ENCODE assay signal across 12 cellular contexts in genomic region chr1:40390857-40391256, GRCh38. TPM values are rescaled to one million over a fixed set of nuclear protein-coding genes. Genes with fewer than 3 reads are reported as not detected.
DNase-seq lines count a peak whose midpoint lies in the region; ATAC-seq, FAIRE-seq and TF ChIP-seq lines count a peak whose summit lies in the region.
"Had no signal": no experiment of that assay in that cellular context is flagged by ENCODE, and none has a peak within 500 bp of the region (broad histone marks: within the 10 kb centered on the region; RNA-seq: fewer than 3 reads in every experiment).

No MANE protein-coding gene starts in this region.

- H3K9me3 ChIP-seq in breast epithelium (no peaks in the 10 kb centered on the region), GM12878 (replicated peaks; ENCODE audit: control insufficient read depth, insufficient read depth, low read length) (no peaks in the 10 kb centered on the region), muscle layer of duodenum (ENCODE audit: control insufficient read depth in 1 of 2, low read length in 2 of 2) (no peaks in the 10 kb centered on the region), upper lobe of right lung (no peaks in the 10 kb centered on the region)

- H3K79me2 ChIP-seq in GM12878 (ENCODE audit: control insufficient read depth, insufficient read depth, low read length), result peaks cover 97% of the 10 kb centered on the region

- no peaks in the 10 kb centered on the region for H3K36me3 Mint-ChIP-seq in MCF 10A (ENCODE audit: insufficient read depth, unreplicated experiment)
- peaks cover 10% of the 10 kb centered on the region for H3K36me3 Mint-ChIP-seq in endothelial cell (ENCODE audit: low read depth, unreplicated experiment)

- no peak overlapping the region for H3K9ac ChIP-seq in GM12878 (ENCODE audit: control insufficient read depth, insufficient read depth, low read length)
- H3K9ac ChIP-seq: neural progenitor cell had no signal

- intact Hi-C loops in breast epithelium (cut with DNase I; ENCODE audit: low total_unique reads) (no loop called here), MCF 10A (cut with micrococcal nuclease) (no loop called here), GM12878 (cut with micrococcal nuclease; ENCODE audit: unreplicated experiment) (no loop called here), upper lobe of right lung (cut with DNase I) (no loop called here)

- CTCF ChIA-PET in MCF 10A (lab: Yijun Ruan, JAX), result interaction anchor here (0.5 to 4.0 kb wide), 5 partner anchors 13 to 893 kb away, joined by 3 to 17 read pairs (median 3); no protein-coding TSS in a partner anchor
- CTCF ChIA-PET in GM12878 (lab: Yijun Ruan, JAX), result interaction anchor here (1.2 to 18.7 kb wide), 5 partner anchors 10 to 76 kb away, joined by 3 to 271 read pairs (median 5); partner anchors contain the start of gene SMAP2

- WGBS in GM12878 (ENCODE audit: insufficient coverage, insufficient replicate concordance, low lambda C conversion rate, missing lambda C conversion rate), result 35% methylated on average over 3 of the region's 3 CpGs

- peak overlapping the region; percentile 61 to 82 for H3K27ac ChIP-seq in breast epithelium
- H3K27ac ChIP-seq in GM12878 (ENCODE audit: control insufficient read depth, insufficient read depth), result peak overlapping the region; percentile 56; the same call in 1 of the 2 replicates
- H3K27ac ChIP-seq in muscle layer of duodenum (ENCODE audit: low read length), result peak overlapping the region; percentile 39
- H3K27ac ChIP-seq in upper lobe of right lung, result peak overlapping the region; percentile 75
- H3K27ac ChIP-seq: neural progenitor cell had no signal

- no peaks in the 10 kb centered on the region for H3K27me3 Mint-ChIP-seq in MCF 10A (ENCODE audit: insufficient read depth, unreplicated experiment)
- H3K27me3 Mint-ChIP-seq in endothelial cell (ENCODE audit: unreplicated experiment), result peaks cover 4% of the 10 kb centered on the region

- H3K4me1 Mint-ChIP-seq in MCF 10A (ENCODE audit: insufficient read depth, unreplicated experiment) (peaks cover 8% of the 10 kb centered on the region), endothelial cell (ENCODE audit: unreplicated experiment) (peaks cover 13% of the 10 kb centered on the region)

- no peak for FAIRE-seq in GM12878 (lab: Jason Lieb, UNC)
- FAIRE-seq: G401.6 had no signal

- H4K20me1 ChIP-seq in GM12878 (ENCODE audit: control insufficient read depth, insufficient read depth), result no peaks in the 10 kb centered on the region; the same call in 1 of the 2 replicates

- H3K4me3 ChIP-seq in breast epithelium, result no peak overlapping the region
- H3K4me3 ChIP-seq in GM12878, result no peak overlapping the region
- H3K4me3 ChIP-seq in muscle layer of duodenum (ENCODE audit: low read depth in 1 of 2, low read length in 2 of 2), result no peak overlapping the region
- no peak overlapping the region for H3K4me3 ChIP-seq in upper lobe of right lung
- H3K4me3 ChIP-seq: neural progenitor cell had no signal

- H3K9me3 Mint-ChIP-seq in MCF 10A (ENCODE audit: unreplicated experiment) (no peaks in the 10 kb centered on the region), endothelial cell (ENCODE audit: unreplicated experiment) (no peaks in the 10 kb centered on the region)
- H3K9me3 Mint-ChIP-seq: neural progenitor cell had no signal

- TF ChIP-seq CTCF in breast epithelium (IDR thresholded peaks at IDR 0.05) (no peak), MCF 10A (IDR thresholded peaks at IDR 0.05; ENCODE audit: unreplicated experiment) (no peak), GM12878 (IDR thresholded peaks at IDR 0.05 in 2 of 3, conservative IDR thresholded peaks at IDR 0.05 in 1 of 3; ENCODE audit: control insufficient read depth in 2 of 3, extremely low read depth in 1 of 3, insufficient read depth in 1 of 3, low read depth in 3 of 3, low read length in 3 of 3) (no peak), upper lobe of right lung (IDR thresholded peaks at IDR 0.05) (no peak), endothelial cell (IDR thresholded peaks at IDR 0.05; ENCODE audit: unreplicated experiment) (no peak)

- no peak for DNase-seq in breast epithelium (ENCODE audit: low spot score in 2 of 2)
- DNase-seq in MCF 10A (ENCODE audit: unreplicated experiment), result no peak
- no peak for DNase-seq in GM12878 (ENCODE audit: low read depth, low spot score)
- DNase-seq in upper lobe of right lung, result no peak
- no peak for DNase-seq in erythroblast (lab: John Stamatoyannopoulos, UW)
- no peak for DNase-seq in endothelial cell (ENCODE audit: low spot score)
- no peak for DNase-seq in 8988T
- DNase-seq: NCI-H1105; stimulated activated naive CD4-positive, alpha-beta T cell treated with Interleukin-2 at 50 U/mL for 16 hours had no signal

- no peak for TF ChIP-seq EP300 in GM12878 (IDR thresholded peaks at IDR 0.05; ENCODE audit: borderline replicate concordance in 1 of 2, control insufficient read depth in 1 of 2, low read depth in 2 of 2, low read length in 2 of 2)

- no peak overlapping the region for H3K4me2 ChIP-seq in GM12878 (ENCODE audit: control insufficient read depth, insufficient read depth)

- TF ChIP-seq POLR2A in breast epithelium (IDR thresholded peaks at IDR 0.05) (no peak), GM12878 (IDR thresholded peaks at IDR 0.05; ENCODE audit: low read depth, low read length) (no peak), erythroblast (IDR thresholded peaks at IDR 0.05; ENCODE audit: low read length) (no peak)

- H3K27ac Mint-ChIP-seq in MCF 10A (ENCODE audit: low read depth, unreplicated experiment) (no peak overlapping the region), endothelial cell (ENCODE audit: unreplicated experiment) (no peak overlapping the region)
- H3K27ac Mint-ChIP-seq: neural progenitor cell had no signal

- BruUV-seq in MCF 10A (replicated peaks; lab: Mats Ljungman, UMichigan), result no TSS peak
- BruUV-seq in GM12878 (replicated peaks; lab: Mats Ljungman, UMichigan), result no TSS peak

- H2AFZ ChIP-seq in GM12878 (ENCODE audit: control insufficient read depth, low read depth, low read length), result no peak overlapping the region
- H2AFZ ChIP-seq: neural progenitor cell had no signal

- H3K4me3 Mint-ChIP-seq in MCF 10A (ENCODE audit: unreplicated experiment) (no peak overlapping the region), endothelial cell (ENCODE audit: unreplicated experiment) (no peak overlapping the region)
- H3K4me3 Mint-ChIP-seq: neural progenitor cell had no signal

- no peak for ATAC-seq in GM12878
- ATAC-seq in upper lobe of right lung, result no peak

- no peak for TF ChIP-seq RAD21 in GM12878 (IDR thresholded peaks at IDR 0.05; ENCODE audit: insufficient read depth, low read depth, low read length)

- POLR2A ChIA-PET in MCF 10A (lab: Yijun Ruan, JAX), result interaction anchor here (0.9 to 9.5 kb wide), 4 partner anchors 9 to 321 kb away, joined by 3 to 75 read pairs (median 3); partner anchors contain the start of gene SMAP2
- POLR2A ChIA-PET in GM12878 (lab: Charles Lee), result interaction anchor here (0.5 to 15.7 kb wide), 4 partner anchors 8 to 238 kb away, joined by 5 to 243 read pairs (median 29); no protein-coding TSS in a partner anchor

- in situ Hi-C loops in GM12878 (cut with MboI), result no loop called here

- SMC1A ChIA-PET in GM12878 (lab: Charles Lee; ENCODE audit: uncharacterized antibody, unreplicated experiment), result interaction anchor here (0.9 to 18.1 kb wide), 7 partner anchors 8 to 52 kb away, joined by 3 to 426 read pairs (median 5); partner anchors contain the start of gene SMAP2

- RAD21 ChIA-PET in GM12878 (lab: Charles Lee; ENCODE audit: unreplicated experiment), result interaction anchor here (0.8 to 12.1 kb wide), 9 partner anchors 8 to 52 kb away, joined by 3 to 189 read pairs (median 5); partner anchors contain the start of gene SMAP2

- H3K4me1 ChIP-seq in breast epithelium (no peaks in the 10 kb centered on the region), GM12878 (ENCODE audit: control insufficient read depth, insufficient read depth, low read length) (peaks cover 72% of the 10 kb centered on the region), muscle layer of duodenum (ENCODE audit: control insufficient read depth in 1 of 2, insufficient read depth in 2 of 2, low read length in 2 of 2) (peaks cover 10 to 26% of the 10 kb centered on the region in 2 donors), upper lobe of right lung (peaks cover 59% of the 10 kb centered on the region)

- H3K27me3 ChIP-seq in breast epithelium, result no peaks in the 10 kb centered on the region
- no peaks in the 10 kb centered on the region for H3K27me3 ChIP-seq in GM12878 (replicated peaks in 1 of 2; ENCODE audit: control insufficient read depth in 2 of 2, insufficient read depth in 2 of 2, low read length in 1 of 2)
- no peaks in the 10 kb centered on the region for H3K27me3 ChIP-seq in muscle layer of duodenum (ENCODE audit: low read depth, low read length)
- H3K27me3 ChIP-seq in upper lobe of right lung, result no peaks in the 10 kb centered on the region
- H3K27me3 ChIP-seq: neural progenitor cell had no signal

- H3K36me3 ChIP-seq in breast epithelium, result no peaks in the 10 kb centered on the region
- peaks cover 2 to 8% of the 10 kb centered on the region in 2 experiments; a peak in 3 of 4 replicates for H3K36me3 ChIP-seq in GM12878 (ENCODE audit: control insufficient read depth in 2 of 2, insufficient read depth in 2 of 2, low read length in 1 of 2)
- no peaks in the 10 kb centered on the region for H3K36me3 ChIP-seq in muscle layer of duodenum (ENCODE audit: control insufficient read depth in 1 of 2, insufficient read depth in 2 of 2, low read length in 2 of 2)
- no peaks in the 10 kb centered on the region for H3K36me3 ChIP-seq in upper lobe of right lung
- H3K36me3 ChIP-seq: neural progenitor cell had no signal

RNA-seq across cellular contexts. Expression of gene SMAP2, which starts 17.3 kb away (rescaled TPM):
- total RNA-seq in breast epithelium, result 10 to 100 TPM; 27.2 to 64.2 (median 33.1) TPM
- 20.2 and 21.2 TPM in 2 replicates for total RNA-seq in MCF 10A (2022)
- total RNA-seq in GM12878 (2013; cell fraction: nucleolus; rRNA removed), result 113 and 116 TPM in 2 replicates
- total RNA-seq in GM12878 (2014; rRNA removed), result 103 and 107 TPM in 2 replicates
- total RNA-seq in GM12878 (2014; rRNA removed; fragmentation: Illumina TruSeq; extraction: Trizol), result 92.9 and 97.1 TPM in 2 replicates
- total RNA-seq in GM12878 (2021), result 115 and 121 TPM in 2 replicates
- 97.2 TPM for polyA plus RNA-seq in GM12878 (2011; ENCODE audit: low read depth)
- polyA plus RNA-seq in GM12878 (2011; rRNA removed), result 103 and 120 TPM in 2 replicates
- polyA plus RNA-seq in GM12878 (2011; cell fraction: cytosol; rRNA removed), result 116 and 137 TPM in 2 replicates
- polyA plus RNA-seq in GM12878 (2011; cell fraction: nucleus; rRNA removed), result 79.9 and 86.8 TPM in 2 replicates
- polyA plus RNA-seq in GM12878 (2012), result 109 and 156 TPM in 2 replicates
- polyA plus RNA-seq in GM12878 (2014; fragmentation: Illumina TruSeq; extraction: Trizol), result 177 and 223 TPM in 2 replicates
- 10 to 100 TPM; 33.4 to 42.4 TPM for polyA plus RNA-seq in GM12878 (2014; fragmentation: Nextera tagmentation; extraction: Ambion mirVana)
- polyA plus RNA-seq in GM12878 (2014; rRNA removed), result 98.3 and 107 TPM in 2 replicates
- polyA plus RNA-seq in GM12878 (2016; fragmentation: Nextera tagmentation; extraction: Ambion mirVana), result 100 to 1,000 TPM in 1 of 2 experiments, 10 to 100 TPM in 1; 92.1 to 108 TPM
- 136 and 166 TPM in 2 replicates for polyA minus RNA-seq in GM12878 (2011; rRNA and poly(A)+ RNA removed)
- 42.6 and 47.7 TPM in 2 replicates for polyA minus RNA-seq in GM12878 (2011; cell fraction: cytosol; rRNA and poly(A)+ RNA removed)
- polyA minus RNA-seq in GM12878 (2011; cell fraction: nucleus; rRNA and poly(A)+ RNA removed), result 26.1 and 37.2 TPM in 2 replicates
- total RNA-seq in upper lobe of right lung, result 55.3 TPM
- 12.1 TPM for total RNA-seq in endothelial cell (ENCODE audit: unreplicated experiment)

RNA-seq across cellular contexts. Expression of gene ZFP69B, which starts 59.4 kb away (rescaled TPM):
- 1 to 10 TPM in 2 of 3 donors, under 1 TPM in 1; 0.96 to 2.6 (median 1.2) TPM for total RNA-seq in breast epithelium
- 6.0 and 8.9 TPM in 2 replicates for total RNA-seq in MCF 10A (2022)
- total RNA-seq in GM12878 (2013; cell fraction: nucleolus; rRNA removed), result 13.7 and 13.8 TPM in 2 replicates
- 3.5 and 4.4 TPM in 2 replicates for total RNA-seq in GM12878 (2014; rRNA removed)
- 5.7 and 6.6 TPM in 2 replicates for total RNA-seq in GM12878 (2014; rRNA removed; fragmentation: Illumina TruSeq; extraction: Trizol)
- 4.4 and 4.7 TPM in 2 replicates for total RNA-seq in GM12878 (2021)
- polyA plus RNA-seq in GM12878 (2011; ENCODE audit: low read depth), result 1.2 TPM
- polyA plus RNA-seq in GM12878 (2011; rRNA removed), result 5.4 and 8.3 TPM in 2 replicates
- 2.4 and 2.5 TPM in 2 replicates for polyA plus RNA-seq in GM12878 (2011; cell fraction: cytosol; rRNA removed)
- polyA plus RNA-seq in GM12878 (2011; cell fraction: nucleus; rRNA removed), result 4.1 and 4.3 TPM in 2 replicates
- 2.2 and 2.3 TPM in 2 replicates for polyA plus RNA-seq in GM12878 (2012)
- 5.4 and 6.1 TPM in 2 replicates for polyA plus RNA-seq in GM12878 (2014; fragmentation: Illumina TruSeq; extraction: Trizol)
- 1 to 10 TPM; 1.3 to 1.4 TPM for polyA plus RNA-seq in GM12878 (2014; fragmentation: Nextera tagmentation; extraction: Ambion mirVana)
- 2.7 TPM in 2 replicates for polyA plus RNA-seq in GM12878 (2014; rRNA removed)
- 1 to 10 TPM; 3.1 to 3.3 TPM for polyA plus RNA-seq in GM12878 (2016; fragmentation: Nextera tagmentation; extraction: Ambion mirVana)
- 5.0 and 5.2 TPM in 2 replicates for polyA minus RNA-seq in GM12878 (2011; rRNA and poly(A)+ RNA removed)
- polyA minus RNA-seq in GM12878 (2011; cell fraction: cytosol; rRNA and poly(A)+ RNA removed), result 1.8 and 2.0 TPM in 2 replicates
- polyA minus RNA-seq in GM12878 (2011; cell fraction: nucleus; rRNA and poly(A)+ RNA removed), result 2.4 and 4.2 TPM in 2 replicates
- 1.3 TPM for total RNA-seq in upper lobe of right lung
- 4.0 TPM for total RNA-seq in endothelial cell (ENCODE audit: unreplicated experiment)
